Comparison of ENCODE assay signal across 1 cellular context in the genomic region with DNA sequence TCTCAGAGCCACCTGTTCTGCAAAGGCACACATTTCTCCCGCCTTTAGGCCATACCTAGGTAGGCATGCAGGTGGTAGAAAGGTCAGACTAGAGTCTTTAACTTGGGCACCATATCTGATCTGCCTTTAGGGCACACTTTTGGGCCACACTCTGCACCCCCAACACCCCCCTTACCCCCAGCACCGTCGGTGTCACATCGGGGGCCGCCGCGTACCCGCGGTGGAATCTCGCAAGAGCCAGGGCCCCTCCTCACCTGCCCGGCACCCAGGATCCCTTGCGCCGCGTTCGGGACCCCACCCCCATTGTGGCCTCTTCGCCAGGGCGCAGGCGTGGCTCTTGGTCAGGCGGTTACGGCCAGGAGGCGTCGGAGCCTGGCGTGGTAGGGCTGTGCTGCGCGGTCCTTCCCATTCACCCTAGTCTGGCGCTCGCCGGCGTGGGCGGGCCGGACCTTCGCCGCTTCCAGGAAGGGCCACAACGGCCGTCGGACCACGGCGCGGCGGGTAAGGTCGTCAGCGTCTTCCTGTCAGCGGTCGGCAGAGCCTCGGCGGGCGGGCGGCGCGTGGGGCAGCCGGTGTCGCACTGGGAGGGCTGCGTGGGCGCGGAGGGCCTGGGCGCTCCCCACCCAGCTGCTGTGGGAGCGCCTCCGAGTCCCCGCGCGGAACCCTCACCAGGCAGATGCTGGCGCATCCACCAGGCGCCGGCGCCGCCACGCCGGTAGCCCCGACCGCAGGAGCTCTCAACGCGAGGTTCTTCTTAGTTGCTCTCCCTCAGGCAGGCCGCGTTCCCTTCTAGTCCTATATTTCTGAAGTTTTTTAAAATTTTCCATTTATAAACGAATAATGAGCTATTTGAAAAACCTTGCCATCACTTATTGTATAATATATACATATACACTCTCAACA.
TF ChIP-seq lines count a peak whose summit lies in the region.

A gene (plus strand): TSS at position 341 of the 903 bp plus-strand sequence. CDS start 23,028 bp downstream, outside the sequence.

TF ChIP-seq in HepG2, 621 proteins besides CTCF, POLR2A, EP300 and RAD21 (continued from another document):
- no peak for TF ChIP-seq TCF7L2 (IDR thresholded peaks at IDR 0.05; ENCODE audit: low read depth, low read length)
- TF ChIP-seq CENPT (CRISPR knock-in tag; IDR thresholded peaks at IDR 0.05; ENCODE audit: low read depth), result peak; percentile 92; the same call in 1 of the 2 replicates
- TF ChIP-seq NKX3-1 (CRISPR knock-in tag; IDR thresholded peaks at IDR 0.05), result peak; percentile 90
- no peak for TF ChIP-seq TBX3 (IDR thresholded peaks at IDR 0.05; ENCODE audit: borderline replicate concordance)
- no peak for TF ChIP-seq ZNF496 (CRISPR knock-in tag; IDR thresholded peaks at IDR 0.05; ENCODE audit: insufficient replicate concordance)
- TF ChIP-seq GABPB1 (CRISPR knock-in tag; IDR thresholded peaks at IDR 0.05), result peak; percentile 88
- no peak for TF ChIP-seq MYNN (CRISPR knock-in tag; IDR thresholded peaks at IDR 0.05; ENCODE audit: low read depth)
- TF ChIP-seq, protein P1, sequence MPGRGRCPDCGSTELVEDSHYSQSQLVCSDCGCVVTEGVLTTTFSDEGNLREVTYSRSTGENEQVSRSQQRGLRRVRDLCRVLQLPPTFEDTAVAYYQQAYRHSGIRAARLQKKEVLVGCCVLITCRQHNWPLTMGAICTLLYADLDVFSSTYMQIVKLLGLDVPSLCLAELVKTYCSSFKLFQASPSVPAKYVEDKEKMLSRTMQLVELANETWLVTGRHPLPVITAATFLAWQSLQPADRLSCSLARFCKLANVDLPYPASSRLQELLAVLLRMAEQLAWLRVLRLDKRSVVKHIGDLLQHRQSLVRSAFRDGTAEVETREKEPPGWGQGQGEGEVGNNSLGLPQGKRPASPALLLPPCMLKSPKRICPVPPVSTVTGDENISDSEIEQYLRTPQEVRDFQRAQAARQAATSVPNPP (CRISPR knock-in tag; IDR thresholded peaks at IDR 0.05), result peak; percentile 99
- TF ChIP-seq, protein P2, sequence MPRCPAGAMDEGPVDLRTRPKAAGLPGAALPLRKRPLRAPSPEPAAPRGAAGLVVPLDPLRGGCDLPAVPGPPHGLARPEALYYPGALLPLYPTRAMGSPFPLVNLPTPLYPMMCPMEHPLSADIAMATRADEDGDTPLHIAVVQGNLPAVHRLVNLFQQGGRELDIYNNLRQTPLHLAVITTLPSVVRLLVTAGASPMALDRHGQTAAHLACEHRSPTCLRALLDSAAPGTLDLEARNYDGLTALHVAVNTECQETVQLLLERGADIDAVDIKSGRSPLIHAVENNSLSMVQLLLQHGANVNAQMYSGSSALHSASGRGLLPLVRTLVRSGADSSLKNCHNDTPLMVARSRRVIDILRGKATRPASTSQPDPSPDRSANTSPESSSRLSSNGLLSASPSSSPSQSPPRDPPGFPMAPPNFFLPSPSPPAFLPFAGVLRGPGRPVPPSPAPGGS (CRISPR knock-in tag; IDR thresholded peaks at IDR 0.05), result peak; percentile 99
- TF ChIP-seq, protein P3, sequence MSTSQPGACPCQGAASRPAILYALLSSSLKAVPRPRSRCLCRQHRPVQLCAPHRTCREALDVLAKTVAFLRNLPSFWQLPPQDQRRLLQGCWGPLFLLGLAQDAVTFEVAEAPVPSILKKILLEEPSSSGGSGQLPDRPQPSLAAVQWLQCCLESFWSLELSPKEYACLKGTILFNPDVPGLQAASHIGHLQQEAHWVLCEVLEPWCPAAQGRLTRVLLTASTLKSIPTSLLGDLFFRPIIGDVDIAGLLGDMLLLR (CRISPR knock-in tag; IDR thresholded peaks at IDR 0.05), result peak; percentile 94
- 0 out of 2 replicates have a peak, but pooled peaks have one; percentile 38 for TF ChIP-seq ARNTL (CRISPR knock-in tag; IDR thresholded peaks at IDR 0.05)
- TF ChIP-seq YY1 (IDR thresholded peaks at IDR 0.05; ENCODE audit: insufficient read depth, insufficient replicate concordance, low read depth, low read length), result peak; percentile 11
- TF ChIP-seq, protein P4, sequence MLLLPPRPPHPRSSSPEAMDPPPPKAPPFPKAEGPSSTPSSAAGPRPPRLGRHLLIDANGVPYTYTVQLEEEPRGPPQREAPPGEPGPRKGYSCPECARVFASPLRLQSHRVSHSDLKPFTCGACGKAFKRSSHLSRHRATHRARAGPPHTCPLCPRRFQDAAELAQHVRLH (CRISPR knock-in tag; IDR thresholded peaks at IDR 0.05; ENCODE audit: borderline replicate concordance, low read depth), result peak; percentile 90; the same call in 1 of the 2 replicates
- TF ChIP-seq MEF2D (CRISPR knock-in tag; IDR thresholded peaks at IDR 0.05), result peak; percentile 69
- TF ChIP-seq ZNF256 (CRISPR knock-in tag; conservative IDR thresholded peaks at IDR 0.05), result peak; percentile 60; the same call in 1 of the 2 replicates
- TF ChIP-seq ZNF207 (IDR thresholded peaks at IDR 0.05; ENCODE audit: borderline replicate concordance), result no peak
- TF ChIP-seq PCBP2 (optimal IDR thresholded peaks at IDR 0.05; ENCODE audit: low read depth, low read length, poor library complexity, severe bottlenecking), result no peak
- TF ChIP-seq SAFB2 (CRISPR knock-in tag; IDR thresholded peaks at IDR 0.05; ENCODE audit: borderline replicate concordance, low read depth), result peak; percentile 81; the same call in 1 of the 2 replicates
- TF ChIP-seq, protein P5, sequence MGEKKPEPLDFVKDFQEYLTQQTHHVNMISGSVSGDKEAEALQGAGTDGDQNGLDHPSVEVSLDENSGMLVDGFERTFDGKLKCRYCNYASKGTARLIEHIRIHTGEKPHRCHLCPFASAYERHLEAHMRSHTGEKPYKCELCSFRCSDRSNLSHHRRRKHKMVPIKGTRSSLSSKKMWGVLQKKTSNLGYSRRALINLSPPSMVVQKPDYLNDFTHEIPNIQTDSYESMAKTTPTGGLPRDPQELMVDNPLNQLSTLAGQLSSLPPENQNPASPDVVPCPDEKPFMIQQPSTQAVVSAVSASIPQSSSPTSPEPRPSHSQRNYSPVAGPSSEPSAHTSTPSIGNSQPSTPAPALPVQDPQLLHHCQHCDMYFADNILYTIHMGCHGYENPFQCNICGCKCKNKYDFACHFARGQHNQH (CRISPR knock-in tag; IDR thresholded peaks at IDR 0.05), result peak; percentile 89
- TF ChIP-seq, protein P6, sequence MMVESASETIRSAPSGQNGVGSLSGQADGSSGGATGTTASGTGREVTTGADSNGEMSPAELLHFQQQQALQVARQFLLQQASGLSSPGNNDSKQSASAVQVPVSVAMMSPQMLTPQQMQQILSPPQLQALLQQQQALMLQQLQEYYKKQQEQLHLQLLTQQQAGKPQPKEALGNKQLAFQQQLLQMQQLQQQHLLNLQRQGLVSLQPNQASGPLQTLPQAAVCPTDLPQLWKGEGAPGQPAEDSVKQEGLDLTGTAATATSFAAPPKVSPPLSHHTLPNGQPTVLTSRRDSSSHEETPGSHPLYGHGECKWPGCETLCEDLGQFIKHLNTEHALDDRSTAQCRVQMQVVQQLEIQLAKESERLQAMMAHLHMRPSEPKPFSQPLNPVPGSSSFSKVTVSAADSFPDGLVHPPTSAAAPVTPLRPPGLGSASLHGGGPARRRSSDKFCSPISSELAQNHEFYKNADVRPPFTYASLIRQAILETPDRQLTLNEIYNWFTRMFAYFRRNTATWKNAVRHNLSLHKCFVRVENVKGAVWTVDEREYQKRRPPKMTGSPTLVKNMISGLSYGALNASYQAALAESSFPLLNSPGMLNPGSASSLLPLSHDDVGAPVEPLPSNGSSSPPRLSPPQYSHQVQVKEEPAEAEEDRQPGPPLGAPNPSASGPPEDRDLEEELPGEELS (CRISPR knock-in tag; IDR thresholded peaks at IDR 0.05), result peak; percentile 70
- no peak for TF ChIP-seq SRSF4 (IDR thresholded peaks at IDR 0.05; ENCODE audit: low read depth, low read length, poor library complexity, severe bottlenecking)
- TF ChIP-seq ZNF598 (CRISPR knock-in tag; IDR thresholded peaks at IDR 0.05; ENCODE audit: borderline replicate concordance), result peak; percentile 98
- TF ChIP-seq TCF12 (IDR thresholded peaks at IDR 0.05), result no peak
- 0 out of 2 replicates have a peak, but pooled peaks have one; percentile 41 for TF ChIP-seq TCF12 (CRISPR knock-in tag; IDR thresholded peaks at IDR 0.05)
